In the genomic region with DNA sequence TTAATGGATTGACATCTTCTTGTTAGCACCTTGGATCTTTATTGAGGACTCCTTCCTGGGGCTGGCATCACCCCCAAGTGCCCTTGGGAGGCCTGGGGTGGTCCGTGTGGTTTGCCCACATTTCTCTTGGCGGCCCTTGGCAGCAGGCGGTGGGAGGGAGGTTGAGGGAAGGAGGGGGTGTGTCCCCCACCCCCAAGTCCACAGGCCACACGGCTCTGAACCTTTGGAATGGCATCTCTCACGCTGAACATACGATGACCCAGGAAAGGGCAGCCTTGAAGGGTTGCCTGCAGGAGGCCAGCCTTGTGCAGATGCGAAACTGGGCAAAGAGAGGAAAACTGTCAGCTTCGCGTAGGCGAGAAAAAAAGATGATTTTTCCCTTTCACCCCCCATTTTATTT, we compare ENCODE assay signal across 22 cellular contexts. TPM values are rescaled to one million over a fixed set of nuclear protein-coding genes. Genes with fewer than 3 reads are reported as not detected.
"Had no signal": no experiment of that assay in that cellular context is flagged by ENCODE, and none has a peak within 500 bp of the region (broad histone marks: within the 10 kb centered on the region; RNA-seq: fewer than 3 reads in every experiment).

No MANE protein-coding gene starts in this region.

- H3K27ac ChIP-seq: coronary artery, dorsolateral prefrontal cortex, esophagus muscularis mucosa, foreskin keratinocyte, gastroesophageal sphincter, heart left ventricle, hepatocyte, left lung, lower lobe of right lung had no signal

- H3K4me1 ChIP-seq: esophagus muscularis mucosa, foreskin keratinocyte, gastroesophageal sphincter, heart left ventricle, left lung, lower lobe of right lung had no signal

- H3K36me3 ChIP-seq: esophagus muscularis mucosa, gastroesophageal sphincter, heart left ventricle, left lung, lower lobe of right lung had no signal

- H3K4me2 ChIP-seq: hepatocyte had no signal

- ATAC-seq: foreskin keratinocyte, gastroesophageal sphincter, heart left ventricle, left cardiac atrium, left lung, left ventricle myocardium superior, lower lobe of right lung, mucosa of descending colon had no signal

- H3K27me3 ChIP-seq: foreskin keratinocyte, hepatocyte had no signal

- FAIRE-seq: colon, endothelial cell of umbilical vein, frontal cortex, islet of Langerhans, keratinocyte had no signal

- H3K79me2 ChIP-seq: hepatocyte had no signal

- DNase-seq: dermis blood vessel endothelial cell; dorsolateral prefrontal cortex; effector CD4-positive, alpha-beta T cell; effector memory CD4-positive, alpha-beta T cell; foreskin keratinocyte; heart left ventricle; hypothalamus; left cardiac atrium; left lung; left ventricle myocardium superior; lower lobe of right lung; mesenchymal stem cell; mucosa of descending colon had no signal

- H3K4me3 ChIP-seq: coronary artery, dorsolateral prefrontal cortex, esophagus muscularis mucosa, gastroesophageal sphincter, heart left ventricle, hepatocyte, left lung, lower lobe of right lung, mucosa of descending colon had no signal

- H3K9me3 ChIP-seq: esophagus muscularis mucosa, gastroesophageal sphincter, heart left ventricle, left lung, lower lobe of right lung, mucosa of descending colon had no signal

- H2AFZ ChIP-seq: hepatocyte had no signal

RNA-seq across cellular contexts. Expression of gene SLC2A10, which starts 56.1 kb away (rescaled TPM):
- polyA plus RNA-seq: keratinocyte had no signal
